Comparison of ENCODE assay signal across 1 cellular context in genomic region chr19:38213911-38214625, GRCh38.
TF ChIP-seq lines count a peak whose summit lies in the region.

No MANE protein-coding gene starts in this region.

TF ChIP-seq in HEK293, 187 proteins besides CTCF, POLR2A, EP300 and RAD21 (continued from another document):
- TF ChIP-seq, protein P1, sequence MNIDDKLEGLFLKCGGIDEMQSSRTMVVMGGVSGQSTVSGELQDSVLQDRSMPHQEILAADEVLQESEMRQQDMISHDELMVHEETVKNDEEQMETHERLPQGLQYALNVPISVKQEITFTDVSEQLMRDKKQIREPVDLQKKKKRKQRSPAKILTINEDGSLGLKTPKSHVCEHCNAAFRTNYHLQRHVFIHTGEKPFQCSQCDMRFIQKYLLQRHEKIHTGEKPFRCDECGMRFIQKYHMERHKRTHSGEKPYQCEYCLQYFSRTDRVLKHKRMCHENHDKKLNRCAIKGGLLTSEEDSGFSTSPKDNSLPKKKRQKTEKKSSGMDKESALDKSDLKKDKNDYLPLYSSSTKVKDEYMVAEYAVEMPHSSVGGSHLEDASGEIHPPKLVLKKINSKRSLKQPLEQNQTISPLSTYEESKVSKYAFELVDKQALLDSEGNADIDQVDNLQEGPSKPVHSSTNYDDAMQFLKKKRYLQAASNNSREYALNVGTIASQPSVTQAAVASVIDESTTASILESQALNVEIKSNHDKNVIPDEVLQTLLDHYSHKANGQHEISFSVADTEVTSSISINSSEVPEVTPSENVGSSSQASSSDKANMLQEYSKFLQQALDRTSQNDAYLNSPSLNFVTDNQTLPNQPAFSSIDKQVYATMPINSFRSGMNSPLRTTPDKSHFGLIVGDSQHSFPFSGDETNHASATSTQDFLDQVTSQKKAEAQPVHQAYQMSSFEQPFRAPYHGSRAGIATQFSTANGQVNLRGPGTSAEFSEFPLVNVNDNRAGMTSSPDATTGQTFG (tag by site-specific recombination; IDR thresholded peaks at IDR 0.05; ENCODE audit: borderline replicate concordance) = no peak
- TF ChIP-seq ZNF423 (tag by site-specific recombination; IDR thresholded peaks at IDR 0.05) (no peak), ZNF521 (tag by site-specific recombination; IDR thresholded peaks at IDR 0.05) (no peak), ZBTB6 (tag by site-specific recombination; IDR thresholded peaks at IDR 0.05) (no peak), ZNF398 (tag by site-specific recombination; IDR thresholded peaks at IDR 0.05) (no peak), ZBTB7A (tag by site-specific recombination; IDR thresholded peaks at IDR 0.05; ENCODE audit: low read depth) (no peak), ZFP41 (tag by site-specific recombination; IDR thresholded peaks at IDR 0.05; ENCODE audit: borderline replicate concordance) (0 out of 2 replicates have a peak, but pooled peaks have one; percentile 21), OSR2 (tag by site-specific recombination; IDR thresholded peaks at IDR 0.05) (no peak)
